8 cellular contexts compared by ENCODE assay signal in genomic region chr7:129224251-129225205, GRCh38. TPM values are rescaled to one million over a fixed set of nuclear protein-coding genes. Genes with fewer than 3 reads are reported as not detected.
A peak's percentile ranks its signal among the peaks of the same experiment; 100 is the strongest.
DNase-seq lines count a peak whose midpoint lies in the region; ATAC-seq and TF ChIP-seq lines count a peak whose summit lies in the region.

AHCYL2 (plus strand) TSS chr7:129225030.

- H3K27ac Mint-ChIP-seq in activated naive CD4-positive, alpha-beta T cell treated with anti-CD3 and anti-CD28 coated beads, Interleukin-2, amount 50 U/mL, for 24 hours, result peak within 1 kb of the TSS; percentile 94

- H3K27me3 ChIP-seq in suprapubic skin, result no peaks in the 10 kb centered on the region

- peak within 1 kb of the TSS; percentile 97 for H3K4me3 Mint-ChIP-seq in activated naive CD4-positive, alpha-beta T cell treated with anti-CD3 and anti-CD28 coated beads, Interleukin-2, amount 50 U/mL, for 24 hours

- no peaks in the 10 kb centered on the region for H3K9me3 ChIP-seq in suprapubic skin

- TF ChIP-seq CTCF in GM10266 (IDR thresholded peaks at IDR 0.05; ENCODE audit: control insufficient read depth, insufficient read depth, low read depth, missing control alignments) (no peak), suprapubic skin (IDR thresholded peaks at IDR 0.05) (no peak)

- peak; percentile 87 for ATAC-seq in HG02623 (IDR thresholded peaks at IDR 0.05; ENCODE audit: unreplicated experiment)
- ATAC-seq in SK-N-SH treated with all-trans-retinoic acid at 6 μM for 48 hours, result peak; percentile 96

- no peak for TF ChIP-seq POLR2A in suprapubic skin (IDR thresholded peaks at IDR 0.05)

- 0% methylated on average over 53 of the region's 63 CpGs for WGBS in suprapubic skin

- no peaks in the 10 kb centered on the region for H3K9me3 Mint-ChIP-seq in activated naive CD4-positive, alpha-beta T cell treated with anti-CD3 and anti-CD28 coated beads, Interleukin-2, amount 50 U/mL, for 24 hours

- no peak for TF ChIP-seq EP300 in suprapubic skin (IDR thresholded peaks at IDR 0.05)

- no peaks in the 10 kb centered on the region for H3K36me3 Mint-ChIP-seq in activated naive CD4-positive, alpha-beta T cell treated with anti-CD3 and anti-CD28 coated beads, Interleukin-2, amount 50 U/mL, for 24 hours

- no peaks in the 10 kb centered on the region for H3K36me3 ChIP-seq in suprapubic skin

- H3K27me3 Mint-ChIP-seq in activated naive CD4-positive, alpha-beta T cell treated with anti-CD3 and anti-CD28 coated beads, Interleukin-2, amount 50 U/mL, for 24 hours, result no peaks in the 10 kb centered on the region

- DNase-seq in GM10266 (ENCODE audit: extremely low spot score) (peak; percentile 94), NCI-H1092 treated with DMSO at 0.1 percent for 48 hours (lab: John Stamatoyannopoulos, UW) (peak; percentile 98), glomerular endothelial cell (ENCODE audit: extremely low read depth, low read depth, low spot score) (peak; percentile 72), occipital lobe (lab: John Stamatoyannopoulos, UW) (peak; percentile 99), suprapubic skin (ENCODE audit: low spot score in 2 of 2) (peak; percentile 97 to 98)

- H3K4me1 Mint-ChIP-seq in activated naive CD4-positive, alpha-beta T cell treated with anti-CD3 and anti-CD28 coated beads, Interleukin-2, amount 50 U/mL, for 24 hours, result peaks cover 49% of the 10 kb centered on the region

- H3K27ac ChIP-seq in suprapubic skin, result peak within 1 kb of the TSS; percentile 91

- H3K4me3 ChIP-seq in suprapubic skin, result peak within 1 kb of the TSS; percentile 86

- peaks cover 38% of the 10 kb centered on the region for H3K4me1 ChIP-seq in suprapubic skin

TF ChIP-seq in SK-N-SH treated with all-trans-retinoic acid at 6 μM for 48 hours, 23 proteins besides CTCF, POLR2A, EP300 and RAD21:
- TF ChIP-seq, protein P1, sequence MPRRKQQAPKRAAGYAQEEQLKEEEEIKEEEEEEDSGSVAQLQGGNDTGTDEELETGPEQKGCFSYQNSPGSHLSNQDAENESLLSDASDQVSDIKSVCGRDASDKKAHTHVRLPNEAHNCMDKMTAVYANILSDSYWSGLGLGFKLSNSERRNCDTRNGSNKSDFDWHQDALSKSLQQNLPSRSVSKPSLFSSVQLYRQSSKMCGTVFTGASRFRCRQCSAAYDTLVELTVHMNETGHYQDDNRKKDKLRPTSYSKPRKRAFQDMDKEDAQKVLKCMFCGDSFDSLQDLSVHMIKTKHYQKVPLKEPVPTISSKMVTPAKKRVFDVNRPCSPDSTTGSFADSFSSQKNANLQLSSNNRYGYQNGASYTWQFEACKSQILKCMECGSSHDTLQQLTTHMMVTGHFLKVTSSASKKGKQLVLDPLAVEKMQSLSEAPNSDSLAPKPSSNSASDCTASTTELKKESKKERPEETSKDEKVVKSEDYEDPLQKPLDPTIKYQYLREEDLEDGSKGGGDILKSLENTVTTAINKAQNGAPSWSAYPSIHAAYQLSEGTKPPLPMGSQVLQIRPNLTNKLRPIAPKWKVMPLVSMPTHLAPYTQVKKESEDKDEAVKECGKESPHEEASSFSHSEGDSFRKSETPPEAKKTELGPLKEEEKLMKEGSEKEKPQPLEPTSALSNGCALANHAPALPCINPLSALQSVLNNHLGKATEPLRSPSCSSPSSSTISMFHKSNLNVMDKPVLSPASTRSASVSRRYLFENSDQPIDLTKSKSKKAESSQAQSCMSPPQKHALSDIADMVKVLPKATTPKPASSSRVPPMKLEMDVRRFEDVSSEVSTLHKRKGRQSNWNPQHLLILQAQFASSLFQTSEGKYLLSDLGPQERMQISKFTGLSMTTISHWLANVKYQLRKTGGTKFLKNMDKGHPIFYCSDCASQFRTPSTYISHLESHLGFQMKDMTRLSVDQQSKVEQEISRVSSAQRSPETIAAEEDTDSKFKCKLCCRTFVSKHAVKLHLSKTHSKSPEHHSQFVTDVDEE (CRISPR knock-in tag; IDR thresholded peaks at IDR 0.05), result peak; percentile 96
- 0 out of 2 replicates have a peak, but pooled peaks have one; percentile 19 for TF ChIP-seq ZNF565 (CRISPR knock-in tag; conservative IDR thresholded peaks at IDR 0.05; ENCODE audit: low read depth)
- no peak; the same call in 1 of the 2 replicates for TF ChIP-seq CSDC2 (CRISPR knock-in tag; IDR thresholded peaks at IDR 0.05)
- TF ChIP-seq GLIS3 (CRISPR knock-in tag; IDR thresholded peaks at IDR 0.05), result peak; percentile 52; the same call in 1 of the 2 replicates
- no peak for TF ChIP-seq ISL1 (CRISPR knock-in tag; IDR thresholded peaks at IDR 0.05)
- TF ChIP-seq OSR1 (CRISPR knock-in tag; IDR thresholded peaks at IDR 0.05), result no peak
- TF ChIP-seq RARB (CRISPR knock-in tag; IDR thresholded peaks at IDR 0.05), result no peak
- TF ChIP-seq ZFP3 (CRISPR knock-in tag; IDR thresholded peaks at IDR 0.05), result peak; percentile 76
- no peak for TF ChIP-seq ZNF8 (CRISPR knock-in tag; IDR thresholded peaks at IDR 0.05)

RNA-seq across cellular contexts. Expression of gene AHCYL2, which starts in this region (rescaled TPM):
- 12.1 and 12.4 TPM in 2 replicates for total RNA-seq in glomerular endothelial cell
- total RNA-seq in occipital lobe, result 22.8 TPM
- total RNA-seq in suprapubic skin, result 10 to 100 TPM; 33.5 to 61.2 (median 41.7) TPM

Comparison
In these comparisons a context has a peak if more than half of its experiments do, and no peak if none do; other contexts are left out.
1. Peak in every context shown above with its lines: DNase-seq, ATAC-seq, H3K4me3 ChIP-seq and H3K27ac ChIP-seq.